1 cellular context compared by ENCODE assay signal in genomic region chr7:96308253-96308949, GRCh38.
A peak's percentile ranks its signal among the peaks of the same experiment; 100 is the strongest.
TF ChIP-seq lines count a peak whose summit lies in the region.

No MANE protein-coding gene starts in this region.

TF ChIP-seq in HepG2, 621 proteins besides CTCF, POLR2A, EP300 and RAD21 (continued from another document and continues in another):
- TF ChIP-seq ARID5B (CRISPR knock-in tag; IDR thresholded peaks at IDR 0.05) (peak; percentile 61), FOXJ3 (CRISPR knock-in tag; IDR thresholded peaks at IDR 0.05; ENCODE audit: borderline replicate concordance) (peak; percentile 31; the same call in 1 of the 2 replicates), ZNF543 (CRISPR knock-in tag; IDR thresholded peaks at IDR 0.05) (no peak), AHDC1 (CRISPR knock-in tag; IDR thresholded peaks at IDR 0.05; ENCODE audit: borderline replicate concordance) (peak; percentile 41; the same call in 1 of the 2 replicates), GLMP (CRISPR knock-in tag; IDR thresholded peaks at IDR 0.05; ENCODE audit: borderline replicate concordance) (no peak), MLXIP (CRISPR knock-in tag; IDR thresholded peaks at IDR 0.05; ENCODE audit: borderline replicate concordance) (no peak), ATF1 (CRISPR knock-in tag; IDR thresholded peaks at IDR 0.05) (0 out of 2 replicates have a peak, but pooled peaks have one; percentile 19), MAFF (IDR thresholded peaks at IDR 0.05; ENCODE audit: low read depth, low read length) (peak; percentile 32; the same call in 1 of the 2 replicates), PPARG (CRISPR knock-in tag; conservative IDR thresholded peaks at IDR 0.05) (peak; percentile 62), ZMYM4 (CRISPR knock-in tag; IDR thresholded peaks at IDR 0.05) (peak; percentile 42; the same call in 1 of the 2 replicates), RARA (CRISPR knock-in tag; IDR thresholded peaks at IDR 0.05) (peak; percentile 78), SIX1 (CRISPR knock-in tag; IDR thresholded peaks at IDR 0.05; ENCODE audit: borderline replicate concordance) (0 out of 2 replicates have a peak, but pooled peaks have one; percentile 16), ONECUT2 (CRISPR knock-in tag; IDR thresholded peaks at IDR 0.05) (peak; percentile 65; the same call in 1 of the 2 replicates), TP53 (CRISPR knock-in tag; conservative IDR thresholded peaks at IDR 0.05) (no peak), ZNF317 (CRISPR knock-in tag; IDR thresholded peaks at IDR 0.05) (no peak), GATAD2A (CRISPR knock-in tag; IDR thresholded peaks at IDR 0.05) (peak; percentile 60), ARID4A (CRISPR knock-in tag; IDR thresholded peaks at IDR 0.05; ENCODE audit: borderline replicate concordance) (peak; percentile 24; the same call in 1 of the 2 replicates), PAXIP1 (CRISPR knock-in tag; conservative IDR thresholded peaks at IDR 0.05) (peak; percentile 70), CBX1 (IDR thresholded peaks at IDR 0.05; ENCODE audit: low read depth) (no peak), CREB1 (IDR thresholded peaks at IDR 0.05) (no peak), CREB1 (CRISPR knock-in tag; IDR thresholded peaks at IDR 0.05) (peak; percentile 52), SALL1 (CRISPR knock-in tag; IDR thresholded peaks at IDR 0.05) (peak; percentile 23; the same call in 1 of the 2 replicates), HOXA9 (CRISPR knock-in tag; IDR thresholded peaks at IDR 0.05; ENCODE audit: borderline replicate concordance) (no peak)
- TF ChIP-seq, protein P1, sequence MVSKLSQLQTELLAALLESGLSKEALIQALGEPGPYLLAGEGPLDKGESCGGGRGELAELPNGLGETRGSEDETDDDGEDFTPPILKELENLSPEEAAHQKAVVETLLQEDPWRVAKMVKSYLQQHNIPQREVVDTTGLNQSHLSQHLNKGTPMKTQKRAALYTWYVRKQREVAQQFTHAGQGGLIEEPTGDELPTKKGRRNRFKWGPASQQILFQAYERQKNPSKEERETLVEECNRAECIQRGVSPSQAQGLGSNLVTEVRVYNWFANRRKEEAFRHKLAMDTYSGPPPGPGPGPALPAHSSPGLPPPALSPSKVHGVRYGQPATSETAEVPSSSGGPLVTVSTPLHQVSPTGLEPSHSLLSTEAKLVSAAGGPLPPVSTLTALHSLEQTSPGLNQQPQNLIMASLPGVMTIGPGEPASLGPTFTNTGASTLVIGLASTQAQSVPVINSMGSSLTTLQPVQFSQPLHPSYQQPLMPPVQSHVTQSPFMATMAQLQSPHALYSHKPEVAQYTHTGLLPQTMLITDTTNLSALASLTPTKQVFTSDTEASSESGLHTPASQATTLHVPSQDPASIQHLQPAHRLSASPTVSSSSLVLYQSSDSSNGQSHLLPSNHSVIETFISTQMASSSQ (IDR thresholded peaks at IDR 0.05; ENCODE audit: low read depth) = peak; percentile 42; the same call in 1 of the 2 replicates
- TF ChIP-seq, protein P1 (CRISPR knock-in tag; IDR thresholded peaks at IDR 0.05; ENCODE audit: borderline replicate concordance) = no peak; the same call in 1 of the 2 replicates
